ENCODE assay signal across 22 cellular contexts in the genomic region with DNA sequence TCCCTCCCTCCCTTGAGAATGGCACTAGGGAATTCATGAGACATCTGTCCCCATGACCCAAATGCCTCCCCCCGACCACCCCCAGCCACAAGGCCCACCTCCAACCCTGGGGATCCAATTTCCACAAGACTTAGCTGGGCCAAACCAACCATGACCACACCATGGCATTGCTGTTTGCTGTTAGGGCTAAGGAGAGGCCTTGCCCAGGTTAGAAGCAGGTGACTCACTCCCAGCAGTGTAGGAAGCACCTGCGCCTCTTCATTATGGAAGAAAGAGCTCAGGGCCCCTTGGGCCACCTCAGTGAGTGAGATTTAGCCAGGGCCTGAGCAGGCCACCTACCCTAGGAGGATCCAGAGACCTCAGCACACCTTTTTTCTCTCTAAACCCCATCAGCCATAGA.
"Had no signal": no experiment of that assay in that cellular context is flagged by ENCODE, and none has a peak within 500 bp of the region (broad histone marks: within the 10 kb centered on the region; RNA-seq: fewer than 3 reads in every experiment).

No MANE protein-coding gene starts in this region.

- DNase-seq: effector memory CD4-positive, alpha-beta T cell; hypothalamus; left ventricle myocardium superior; mesendoderm; naive B cell; occipital lobe; retina; stimulated activated CD4-positive, alpha-beta T cell treated with anti-CD3 and anti-CD28 coated beads, Interleukin-2, amount 100 ng/mL, for 24 hours; stimulated activated naive CD4-positive, alpha-beta T cell; stomach; substantia nigra; transverse colon had no signal

- H3K27ac Mint-ChIP-seq: naive B cell, nephron had no signal

- H3K27me3 Mint-ChIP-seq: naive B cell had no signal

- H2AFZ ChIP-seq: parathyroid adenoma had no signal

- H3K4me3 ChIP-seq: heart left ventricle, psoas muscle, right lobe of liver, stomach, thoracic aorta, transverse colon had no signal

- H3K9me3 ChIP-seq: heart left ventricle, psoas muscle, right lobe of liver, stomach, thoracic aorta, transverse colon had no signal

- H3K9me3 Mint-ChIP-seq: nephron had no signal

- H3K4me3 Mint-ChIP-seq: naive B cell, nephron had no signal

- H3K36me3 Mint-ChIP-seq: naive B cell had no signal

- H3K9ac ChIP-seq: parathyroid adenoma had no signal

- H3K27me3 ChIP-seq: right lobe of liver, transverse colon had no signal

- H3K36me3 ChIP-seq: heart left ventricle, right lobe of liver, stomach, thoracic aorta, transverse colon had no signal

- ATAC-seq: esophagus mucosa, heart left ventricle, left ventricle myocardium superior, psoas muscle, right lobe of liver had no signal

- FAIRE-seq: endometrium, frontal cortex, islet of Langerhans had no signal

- H3K27ac ChIP-seq: heart left ventricle, parathyroid adenoma, psoas muscle, right lobe of liver, stomach, thoracic aorta, transverse colon had no signal

- H3K4me1 ChIP-seq: heart left ventricle, parathyroid adenoma, psoas muscle, right lobe of liver, stomach, transverse colon had no signal

- H3K79me2 ChIP-seq: parathyroid adenoma had no signal
